28 cellular contexts compared by ENCODE assay signal in genomic region chrX:88325634-88326033, GRCh38.
"Had no signal": no experiment of that assay in that cellular context is flagged by ENCODE, and none has a peak within 500 bp of the region (broad histone marks: within the 10 kb centered on the region; RNA-seq: fewer than 3 reads in every experiment).

No MANE protein-coding gene starts in this region.

- H3K79me2 ChIP-seq: parathyroid adenoma had no signal

- H3K9me3 ChIP-seq: body of pancreas, left lung, lower lobe of right lung, psoas muscle, sigmoid colon, thoracic aorta, uterus had no signal

- H3K27me3 ChIP-seq: body of pancreas, left lung, neural progenitor cell, sigmoid colon had no signal

- ATAC-seq: activated T-cell treated with anti-CD3 and anti-CD28 coated beads, Interleukin-2, amount 50 U/mL, for 72 hours; body of pancreas; left lung; lower lobe of right lung; natural killer cell; psoas muscle; stimulated activated effector memory CD8-positive, alpha-beta T cell treated with anti-CD3 and anti-CD28 coated beads, Interleukin-12 subunit alpha, Interleukin-12 subunit beta, amount 100 ng/mL, for 72 hours had no signal

- H2AFZ ChIP-seq: neural progenitor cell, parathyroid adenoma had no signal

- H3K36me3 ChIP-seq: left lung, lower lobe of right lung, neural progenitor cell, sigmoid colon, thoracic aorta, uterus had no signal

- DNase-seq: activated CD4-positive, alpha-beta T cell treated with anti-CD3 and anti-CD28 coated beads for 4 hours; activated CD4-positive, alpha-beta T cell treated with anti-CD3 and anti-CD28 coated beads, Interleukin-2, amount 50 U/mL, for 4 hours; activated naive CD4-positive, alpha-beta T cell; activated T-cell treated with anti-CD3 and anti-CD28 coated beads for 4 hours; activated T-cell treated with anti-CD3 and anti-CD28 coated beads, Interleukin-2, amount 50 U/mL, for 72 hours; anterior cingulate cortex; body of pancreas; effector CD8-positive, alpha-beta T cell; kidney glomerular epithelial cell; left lung; lower lobe of right lung; mesendoderm; natural killer cell; occipital lobe; psoas muscle; sigmoid colon; small intestine; stimulated activated CD4-positive, alpha-beta T cell treated with anti-CD3 and anti-CD28 coated beads, Interleukin-4, amount 100 ng/mL, for 24 hours; T1000; trophoblast cell; uterus had no signal

- H3K4me1 ChIP-seq: body of pancreas, left lung, lower lobe of right lung, neural progenitor cell, parathyroid adenoma, psoas muscle, sigmoid colon, uterus had no signal

- H3K4me2 ChIP-seq: neural progenitor cell had no signal

- H3K9ac ChIP-seq: neural progenitor cell, parathyroid adenoma had no signal

- H3K27ac ChIP-seq: body of pancreas, left lung, lower lobe of right lung, neural progenitor cell, parathyroid adenoma, psoas muscle, sigmoid colon, thoracic aorta, uterus, VCaP had no signal

- H3K4me3 ChIP-seq: body of pancreas, left lung, lower lobe of right lung, neural progenitor cell, psoas muscle, sigmoid colon, thoracic aorta, uterus had no signal

- FAIRE-seq: endometrium, frontal cortex, small intestine had no signal
